ENCODE assay signal across 8 cellular contexts in genomic region chr6:159790149-159790946, GRCh38. TPM values are rescaled to one million over a fixed set of nuclear protein-coding genes. Genes with fewer than 3 reads are reported as not detected.
DNase-seq lines count a peak whose midpoint lies in the region; ATAC-seq and TF ChIP-seq lines count a peak whose summit lies in the region.

MRPL18 (plus strand) TSS chr6:159790467; CDS start chr6:159790588, 121 bp downstream.

- H3K9me3 Mint-ChIP-seq in activated T-cell treated with anti-CD3 and anti-CD28 coated beads, Interleukin-2, amount 50 U/mL, for 4 hours = no peaks in the 10 kb centered on the region

- peaks cover 58% of the 10 kb centered on the region for H3K4me1 Mint-ChIP-seq in activated T-cell treated with anti-CD3 and anti-CD28 coated beads, Interleukin-2, amount 50 U/mL, for 4 hours (ENCODE audit: low read depth)

- no TSS peak for BruUV-seq in Panc1 (replicated peaks; lab: Mats Ljungman, UMichigan)

- no peaks in the 10 kb centered on the region for H3K9me3 ChIP-seq in Panc1 (ENCODE audit: control insufficient read depth, insufficient read depth, low read depth, low read length)
- H3K9me3 ChIP-seq in esophagus (ENCODE audit: control insufficient read depth in 2 of 2, insufficient read depth in 1 of 2, low read depth in 1 of 2, low read length in 1 of 2) = no peaks in the 10 kb centered on the region
- no peaks in the 10 kb centered on the region for H3K9me3 ChIP-seq in mucosa of stomach (ENCODE audit: control insufficient read depth, low read length)

- peak; percentile 84 for ATAC-seq in GM21723 (IDR thresholded peaks at IDR 0.05; ENCODE audit: unreplicated experiment)
- peak; percentile 93 for ATAC-seq in Panc1
- peak; percentile 86 to 87 for ATAC-seq in activated T-cell treated with anti-CD3 and anti-CD28 coated beads, Interleukin-2, amount 50 U/mL, for 4 hours

- 0% methylated on average over 53 to 55 of the region's 55 CpGs for WGBS in esophagus, 2 donors

- H3K27me3 ChIP-seq in Panc1 (ENCODE audit: control insufficient read depth, insufficient read depth, low read length) (no peaks in the 10 kb centered on the region), esophagus (ENCODE audit: control insufficient read depth in 1 of 2, insufficient read depth in 2 of 2, low read length in 2 of 2) (no peaks in the 10 kb centered on the region), mucosa of stomach (ENCODE audit: control insufficient read depth, insufficient read depth, low read length) (no peaks in the 10 kb centered on the region)

- POLR2A ChIA-PET in Panc1 (lab: Charles Lee) = interaction anchor here (0.5 to 1.0 kb wide), 3 partner anchors 63 to 180 kb away, joined by 4 to 17 read pairs (median 4); partner anchors contain the start of gene WTAP

- peak within 1 kb of the TSS; percentile 99 for H3K4me3 Mint-ChIP-seq in activated T-cell treated with anti-CD3 and anti-CD28 coated beads, Interleukin-2, amount 50 U/mL, for 4 hours

- H3K4me1 ChIP-seq in Panc1 (ENCODE audit: control insufficient read depth, insufficient read depth, low read length) (peaks cover 28% of the 10 kb centered on the region; the same call in 1 of the 2 replicates), esophagus (ENCODE audit: control insufficient read depth in 2 of 2, insufficient read depth in 2 of 2, low read length in 1 of 2) (no peaks in the 10 kb centered on the region), mucosa of stomach (ENCODE audit: control insufficient read depth, insufficient read depth, low read length) (peaks cover 7% of the 10 kb centered on the region)

- H3K4me3 ChIP-seq in Panc1 (ENCODE audit: low read depth in 2 of 2, low read length in 2 of 2) (peak within 1 kb of the TSS; percentile 98 to 99), esophagus (ENCODE audit: low read depth in 1 of 2, low read length in 2 of 2) (peak within 1 kb of the TSS; percentile 87 to 93), mucosa of stomach (ENCODE audit: low read length) (peak within 1 kb of the TSS; percentile 95)

- H3K36me3 Mint-ChIP-seq in activated T-cell treated with anti-CD3 and anti-CD28 coated beads, Interleukin-2, amount 50 U/mL, for 4 hours (ENCODE audit: insufficient read depth) = peaks cover 47% of the 10 kb centered on the region

- CTCF ChIA-PET in Panc1 (lab: Charles Lee) = interaction anchor here (0.7 kb wide), 1 partner anchor 16 kb away, joined by 3 read pairs; no protein-coding TSS in a partner anchor

- no peaks in the 10 kb centered on the region for H3K27me3 Mint-ChIP-seq in activated T-cell treated with anti-CD3 and anti-CD28 coated beads, Interleukin-2, amount 50 U/mL, for 4 hours (ENCODE audit: low read depth)

- in situ Hi-C loops in Panc1 (cut with HindIII; ENCODE audit: low pct_unique_long_range_greater_than_20kb, low sequenced_read_pairs) = no loop called here

- intact Hi-C loops in Panc1 (cut with micrococcal nuclease; ENCODE audit: unreplicated experiment) = no loop called here

- peak within 1 kb of the TSS; percentile 99 for H3K27ac ChIP-seq in Panc1 (ENCODE audit: low read length)
- H3K27ac ChIP-seq in esophagus (ENCODE audit: low read depth in 2 of 2, low read length in 1 of 2) = peak within 1 kb of the TSS; percentile 98 to 100

- peak within 1 kb of the TSS; percentile 86 for H3K9ac ChIP-seq in mucosa of stomach (ENCODE audit: low read length)

- peak; percentile 96 for DNase-seq in DMS53 (lab: John Stamatoyannopoulos, UW)
- peak; percentile 91 for DNase-seq in KG1 (lab: John Stamatoyannopoulos, UW)
- peak; percentile 85 for DNase-seq in Panc1 (ENCODE audit: low read depth, low spot score)
- DNase-seq in activated T-cell treated with anti-CD3 and anti-CD28 coated beads, Interleukin-2, amount 50 U/mL, for 4 hours = peak; percentile 79
- peak; percentile 74 for DNase-seq in stimulated activated CD8-positive, alpha-beta memory T cell treated with anti-CD3 and anti-CD28 coated beads, Interleukin-7, amount 100 ng/mL, for 24 hours (ENCODE audit: low read depth)

- TF ChIP-seq CTCF in Panc1 (IDR thresholded peaks at IDR 0.05) = no peak

- H3K36me3 ChIP-seq in Panc1 (ENCODE audit: control insufficient read depth, insufficient read depth, low read length) = peaks cover 51% of the 10 kb centered on the region
- no peaks in the 10 kb centered on the region for H3K36me3 ChIP-seq in esophagus (ENCODE audit: control insufficient read depth in 2 of 2, insufficient read depth in 2 of 2, low read length in 1 of 2)
- H3K36me3 ChIP-seq in mucosa of stomach (ENCODE audit: control insufficient read depth, insufficient read depth, low read length) = no peaks in the 10 kb centered on the region

RNA-seq across cellular contexts. Expression of gene MRPL18, which starts in this region (rescaled TPM):
- 98.4 TPM for total RNA-seq in Panc1 (2021; ENCODE audit: unreplicated experiment)
- polyA plus RNA-seq in Panc1 (2012; ENCODE audit: insufficient read length) = 97.1 TPM
- 100 to 1,000 TPM in 2 of 3 donors, 10 to 100 TPM in 1; 99.8 to 111 (median 101) TPM for total RNA-seq in activated T-cell treated with anti-CD3 and anti-CD28 coated beads, Interleukin-2, amount 50 U/mL, for 4 hours
- 100 to 1,000 TPM in 1 of 2 donors, 10 to 100 TPM in 1; 64.0 to 117 TPM for polyA plus RNA-seq in esophagus

Comparison
In these comparisons a context has a peak if more than half of its experiments do, and no peak if none do; other contexts are left out.
1. Peak in every context shown above with its lines: DNase-seq, ATAC-seq, H3K4me3 ChIP-seq and H3K27ac ChIP-seq.